Comparison of ENCODE assay signal across 1 cellular context in genomic region chr1:65292861-65293593, GRCh38.
TF ChIP-seq lines count a peak whose summit lies in the region.

No MANE protein-coding gene starts in this region.

TF ChIP-seq in K562, 482 proteins besides CTCF, POLR2A, EP300 and RAD21 (continued from another document and continues in another):
- TF ChIP-seq STAG1 (CRISPR knock-in tag; IDR thresholded peaks at IDR 0.05; ENCODE audit: borderline replicate concordance) (no peak), ZBTB9 (CRISPR knock-in tag; IDR thresholded peaks at IDR 0.05) (peak; percentile 70; the same call in 1 of the 2 replicates), THRB (CRISPR knock-in tag; conservative IDR thresholded peaks at IDR 0.05) (peak; percentile 31; the same call in 1 of the 2 replicates), PCBP2 (IDR thresholded peaks at IDR 0.05; ENCODE audit: low read depth, low read length, poor library complexity, severe bottlenecking) (no peak), GTF2E2 (tag; IDR thresholded peaks at IDR 0.05) (no peak; the same call in 1 of the 2 replicates), ESRRB (CRISPR knock-in tag; IDR thresholded peaks at IDR 0.05; ENCODE audit: borderline replicate concordance) (no peak), ZNF785 (CRISPR knock-in tag; IDR thresholded peaks at IDR 0.05) (no peak), ZNF778 (CRISPR knock-in tag; IDR thresholded peaks at IDR 0.05) (no peak), GTF2A2 (tag; IDR thresholded peaks at IDR 0.05) (no peak), ZNF707 (CRISPR knock-in tag; conservative IDR thresholded peaks at IDR 0.05) (no peak), DACH1 (IDR thresholded peaks at IDR 0.05; ENCODE audit: partially characterized antibody) (peak; percentile 60), ZNF174 (CRISPR knock-in tag; IDR thresholded peaks at IDR 0.05) (no peak), TARDBP (IDR thresholded peaks at IDR 0.05) (peak; percentile 83; the same call in 1 of the 2 replicates), ZFP1 (CRISPR knock-in tag; IDR thresholded peaks at IDR 0.05) (no peak), SAFB (IDR thresholded peaks at IDR 0.05; ENCODE audit: borderline replicate concordance, low read depth, low read length) (no peak), SMARCE1 (IDR thresholded peaks at IDR 0.05) (peak; percentile 98), NFE2 (IDR thresholded peaks at IDR 0.05; ENCODE audit: low read depth) (peak; percentile 66), ARNT (IDR thresholded peaks at IDR 0.05) (peak; percentile 96 to 98), ETV6 (IDR thresholded peaks at IDR 0.05; ENCODE audit: borderline replicate concordance in 1 of 2, low read depth in 2 of 2, low read length in 1 of 2) (no peak), ETV6 (CRISPR knock-in tag; IDR thresholded peaks at IDR 0.05; ENCODE audit: borderline replicate concordance) (no peak), ZNF79 (CRISPR knock-in tag; IDR thresholded peaks at IDR 0.05; ENCODE audit: low read depth) (no peak), CREM (IDR thresholded peaks at IDR 0.05; ENCODE audit: low read depth) (peak; percentile 87), GABPA (tag; conservative IDR thresholded peaks at IDR 0.05; ENCODE audit: low read depth) (no peak; the same call in 1 of the 2 replicates), NFXL1 (CRISPR knock-in tag; IDR thresholded peaks at IDR 0.05) (no peak), NFYB (IDR thresholded peaks at IDR 0.05; ENCODE audit: extremely low read depth, insufficient read length) (no peak), MGA (IDR thresholded peaks at IDR 0.05) (peak; percentile 88), JUNB (CRISPR knock-in tag; conservative IDR thresholded peaks at IDR 0.05) (no peak), SRSF9 (IDR thresholded peaks at IDR 0.05; ENCODE audit: borderline replicate concordance, low read depth, low read length) (no peak), NUFIP1 (IDR thresholded peaks at IDR 0.05; ENCODE audit: partially characterized antibody) (peak; percentile 12), ZBED1 (IDR thresholded peaks at IDR 0.05) (peak; percentile 96), TRIM28 (IDR thresholded peaks at IDR 0.05) (no peak), PHB2 (IDR thresholded peaks at IDR 0.05; ENCODE audit: low read depth) (peak; percentile 98), TBP (optimal IDR thresholded peaks at IDR 0.05; ENCODE audit: low read depth, low read length) (peak; percentile 78), NCOR1 (IDR thresholded peaks at IDR 0.05) (peak; percentile 100), C11orf30 (IDR thresholded peaks at IDR 0.05; ENCODE audit: low read depth) (no peak), BRF1 (IDR thresholded peaks at IDR 0.05; ENCODE audit: borderline replicate concordance, extremely low read depth, insufficient read length) (no peak), ZNF253 (CRISPR knock-in tag; conservative IDR thresholded peaks at IDR 0.05) (no peak), CXXC5 (CRISPR knock-in tag; IDR thresholded peaks at IDR 0.05) (peak; percentile 68), SLC30A9 (CRISPR knock-in tag; IDR thresholded peaks at IDR 0.05) (no peak), NR4A1 (CRISPR knock-in tag; IDR thresholded peaks at IDR 0.05) (no peak), NR4A1 (tag; IDR thresholded peaks at IDR 0.05) (peak; percentile 79), TFAP4 (CRISPR knock-in tag; IDR thresholded peaks at IDR 0.05; ENCODE audit: borderline replicate concordance) (peak; percentile 89), SREBF2 (CRISPR knock-in tag; IDR thresholded peaks at IDR 0.05) (no peak), NELFE (IDR thresholded peaks at IDR 0.05; ENCODE audit: insufficient read depth, insufficient read length) (no peak), ZC3H4 (CRISPR knock-in tag; IDR thresholded peaks at IDR 0.05; ENCODE audit: borderline replicate concordance) (no peak), ZEB2 (IDR thresholded peaks at IDR 0.05) (peak; percentile 54; the same call in 1 of the 2 replicates), CBX3 (IDR thresholded peaks at IDR 0.05; ENCODE audit: borderline replicate concordance in 1 of 2, low read length in 2 of 2) (peak in 1 of 2 experiments; percentile 91; a peak in 1 of 3 replicates), POU5F1 (IDR thresholded peaks at IDR 0.05; ENCODE audit: borderline replicate concordance, low read depth, low read length, partially characterized antibody) (no peak), ZNF436 (CRISPR knock-in tag; IDR thresholded peaks at IDR 0.05) (no peak), MYNN (IDR thresholded peaks at IDR 0.05) (peak; percentile 97), MYNN (CRISPR knock-in tag; IDR thresholded peaks at IDR 0.05) (no peak), KLF1 (tag; IDR thresholded peaks at IDR 0.05) (no peak), ZKSCAN1 (IDR thresholded peaks at IDR 0.05; ENCODE audit: low read depth, low read length) (peak; percentile 87), FOXA3 (CRISPR knock-in tag; conservative IDR thresholded peaks at IDR 0.05 in 1 of 2, IDR thresholded peaks at IDR 0.05 in 1 of 2) (peak in 1 of 2 experiments; percentile 50; a peak in 2 of 4 replicates), CCNT2 (IDR thresholded peaks at IDR 0.05; ENCODE audit: borderline replicate concordance, extremely low read depth, insufficient read length, low read depth, low read length) (peak; percentile 97)
- TF ChIP-seq, protein P1, sequence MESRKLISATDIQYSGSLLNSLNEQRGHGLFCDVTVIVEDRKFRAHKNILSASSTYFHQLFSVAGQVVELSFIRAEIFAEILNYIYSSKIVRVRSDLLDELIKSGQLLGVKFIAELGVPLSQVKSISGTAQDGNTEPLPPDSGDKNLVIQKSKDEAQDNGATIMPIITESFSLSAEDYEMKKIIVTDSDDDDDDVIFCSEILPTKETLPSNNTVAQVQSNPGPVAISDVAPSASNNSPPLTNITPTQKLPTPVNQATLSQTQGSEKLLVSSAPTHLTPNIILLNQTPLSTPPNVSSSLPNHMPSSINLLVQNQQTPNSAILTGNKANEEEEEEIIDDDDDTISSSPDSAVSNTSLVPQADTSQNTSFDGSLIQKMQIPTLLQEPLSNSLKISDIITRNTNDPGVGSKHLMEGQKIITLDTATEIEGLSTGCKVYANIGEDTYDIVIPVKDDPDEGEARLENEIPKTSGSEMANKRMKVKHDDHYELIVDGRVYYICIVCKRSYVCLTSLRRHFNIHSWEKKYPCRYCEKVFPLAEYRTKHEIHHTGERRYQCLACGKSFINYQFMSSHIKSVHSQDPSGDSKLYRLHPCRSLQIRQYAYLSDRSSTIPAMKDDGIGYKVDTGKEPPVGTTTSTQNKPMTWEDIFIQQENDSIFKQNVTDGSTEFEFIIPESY (CRISPR knock-in tag; IDR thresholded peaks at IDR 0.05), result peak; percentile 58; the same call in 1 of the 2 replicates
- TF ChIP-seq, protein P2, sequence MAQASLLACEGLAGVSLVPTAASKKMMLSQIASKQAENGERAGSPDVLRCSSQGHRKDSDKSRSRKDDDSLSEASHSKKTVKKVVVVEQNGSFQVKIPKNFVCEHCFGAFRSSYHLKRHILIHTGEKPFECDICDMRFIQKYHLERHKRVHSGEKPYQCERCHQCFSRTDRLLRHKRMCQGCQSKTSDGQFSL (CRISPR knock-in tag; IDR thresholded peaks at IDR 0.05), result no peak
- TF ChIP-seq, protein P2 (tag; IDR thresholded peaks at IDR 0.05), result no peak
